Comparison of ENCODE assay signal across 7 cellular contexts in genomic region chr16:66936462-66936861, GRCh38. TPM values are rescaled to one million over a fixed set of nuclear protein-coding genes. Genes with fewer than 3 reads are reported as not detected.
A peak's percentile ranks its signal among the peaks of the same experiment; 100 is the strongest.
DNase-seq lines count a peak whose midpoint lies in the region; ATAC-seq, FAIRE-seq and TF ChIP-seq lines count a peak whose summit lies in the region.
"Had no signal": no experiment of that assay in that cellular context is flagged by ENCODE, and none has a peak within 500 bp of the region (broad histone marks: within the 10 kb centered on the region; RNA-seq: fewer than 3 reads in every experiment).

No MANE protein-coding gene starts in this region.

- no peak for FAIRE-seq in D721Med (lab: Jason Lieb, UNC)

- peaks cover 12% of the 10 kb centered on the region for H3K4me1 Mint-ChIP-seq in GM23338
- H3K4me1 Mint-ChIP-seq in MCF 10A (ENCODE audit: insufficient read depth, unreplicated experiment) = peaks cover 31% of the 10 kb centered on the region
- H3K4me1 Mint-ChIP-seq in naive thymus-derived CD8-positive, alpha-beta T cell = peaks cover 41 to 68% (median 57%) of the 10 kb centered on the region in 4 donors

- H3K27me3 ChIP-seq in GM23338 (ENCODE audit: insufficient read depth) = peaks cover 27% of the 10 kb centered on the region

- CTCF ChIA-PET in MCF 10A (lab: Yijun Ruan, JAX) = interaction anchor here (0.7 to 1.9 kb wide), 6 partner anchors 9 to 596 kb away, joined by 3 to 10 read pairs (median 4); no protein-coding TSS in a partner anchor

- POLR2A ChIA-PET in MCF 10A (lab: Yijun Ruan, JAX) = interaction anchor here (0.8 to 1.6 kb wide), 10 partner anchors 9 to 271 kb away, joined by 3 to 8 read pairs (median 4); partner anchors contain the start of gene PDP2
- POLR2A ChIA-PET in naive thymus-derived CD8-positive, alpha-beta T cell (lab: Charles Lee) = no interaction called here

- DNase-seq in GM23338 (ENCODE audit: low spot score) (no peak), MCF 10A (ENCODE audit: unreplicated experiment) (no peak), D721Med (ENCODE audit: insufficient read length, low spot score) (no peak), NCI-H69 (lab: John Stamatoyannopoulos, UW) (no peak)
- no peak for DNase-seq in naive thymus-derived CD8-positive, alpha-beta T cell
- DNase-seq in activated effector memory CD4-positive, alpha-beta T cell treated with anti-CD3 and anti-CD28 coated beads, Interleukin-2, amount 50 U/mL, for 16 hours = no peak

- H3K9me3 Mint-ChIP-seq in GM23338 (no peaks in the 10 kb centered on the region), MCF 10A (ENCODE audit: unreplicated experiment) (no peaks in the 10 kb centered on the region)
- H3K9me3 Mint-ChIP-seq in naive thymus-derived CD8-positive, alpha-beta T cell = no peaks in the 10 kb centered on the region

- H3K4me1 ChIP-seq in GM23338 (ENCODE audit: insufficient read depth) = peaks cover 8% of the 10 kb centered on the region

- no peak overlapping the region for H2AFZ ChIP-seq in GM23338

- BruUV-seq in MCF 10A (replicated peaks; lab: Mats Ljungman, UMichigan) = no TSS peak

- H3F3A ChIP-seq in GM23338 (replicated peaks; ENCODE audit: low read depth) = 0 out of 2 replicates have a peak, but pooled peaks cover 6% of the 10 kb centered on the region

- no peak overlapping the region for H3K27ac Mint-ChIP-seq in GM23338
- H3K27ac Mint-ChIP-seq in MCF 10A (ENCODE audit: low read depth, unreplicated experiment) = peak overlapping the region; percentile 94
- peak overlapping the region in 9 of 10 donors; percentile 16 to 99 (median 76) for H3K27ac Mint-ChIP-seq in naive thymus-derived CD8-positive, alpha-beta T cell

- intact Hi-C loops in MCF 10A (cut with micrococcal nuclease) = no loop called here

- TF ChIP-seq CTCF in GM23338 (conservative IDR thresholded peaks at IDR 0.05; ENCODE audit: low read depth in 2 of 2) (no peak), MCF 10A (IDR thresholded peaks at IDR 0.05; ENCODE audit: unreplicated experiment) (no peak), D721Med (IDR thresholded peaks at IDR 0.05; ENCODE audit: insufficient read depth, missing control alignments) (no peak)

- no peaks in the 10 kb centered on the region for H3K9me2 ChIP-seq in GM23338 (ENCODE audit: insufficient read depth)

- H3K4me3 Mint-ChIP-seq in GM23338 (peak overlapping the region; percentile 28; the same call in 1 of the 3 replicates), MCF 10A (ENCODE audit: unreplicated experiment) (peak overlapping the region; percentile 97)
- H3K4me3 Mint-ChIP-seq in naive thymus-derived CD8-positive, alpha-beta T cell = peak overlapping the region; percentile 38 to 100 (median 98)

- peaks cover 10% of the 10 kb centered on the region for H4K20me1 ChIP-seq in GM23338 (replicated peaks; ENCODE audit: insufficient read depth)

- no peak overlapping the region for H3K27ac ChIP-seq in GM23338 (ENCODE audit: low read depth)

- H3K36me3 Mint-ChIP-seq in GM23338 (ENCODE audit: low read depth) (peaks cover 9% of the 10 kb centered on the region; the same call in 1 of the 3 replicates), MCF 10A (ENCODE audit: insufficient read depth, unreplicated experiment) (peaks cover 38% of the 10 kb centered on the region)
- peaks cover 0 to 58% (median 5%) of the 10 kb centered on the region in 3 donors for H3K36me3 Mint-ChIP-seq in naive thymus-derived CD8-positive, alpha-beta T cell

- no peaks in the 10 kb centered on the region for H3K36me3 ChIP-seq in GM23338 (ENCODE audit: insufficient read depth)

- H3K4me3 ChIP-seq in GM23338 = no peak overlapping the region

- H3K4me2 ChIP-seq in GM23338 = no peak overlapping the region

- no peak for ATAC-seq in GM23338
- ATAC-seq in naive thymus-derived CD8-positive, alpha-beta T cell = no peak
- ATAC-seq: HCT116 had no signal

- H3K27me3 Mint-ChIP-seq in GM23338 (ENCODE audit: insufficient read depth, low read depth, poor library complexity) = peaks cover 34% of the 10 kb centered on the region
- H3K27me3 Mint-ChIP-seq in MCF 10A (ENCODE audit: insufficient read depth, unreplicated experiment) = no peaks in the 10 kb centered on the region
- no peaks in the 10 kb centered on the region for H3K27me3 Mint-ChIP-seq in naive thymus-derived CD8-positive, alpha-beta T cell

- peaks cover 3% of the 10 kb centered on the region; the same call in 1 of the 2 replicates for H3K79me2 ChIP-seq in GM23338 (replicated peaks; ENCODE audit: insufficient read depth)

TF ChIP-seq in GM23338, 12 proteins besides CTCF, POLR2A, EP300 and RAD21 (continues in another document):
- TF ChIP-seq, protein P1, sequence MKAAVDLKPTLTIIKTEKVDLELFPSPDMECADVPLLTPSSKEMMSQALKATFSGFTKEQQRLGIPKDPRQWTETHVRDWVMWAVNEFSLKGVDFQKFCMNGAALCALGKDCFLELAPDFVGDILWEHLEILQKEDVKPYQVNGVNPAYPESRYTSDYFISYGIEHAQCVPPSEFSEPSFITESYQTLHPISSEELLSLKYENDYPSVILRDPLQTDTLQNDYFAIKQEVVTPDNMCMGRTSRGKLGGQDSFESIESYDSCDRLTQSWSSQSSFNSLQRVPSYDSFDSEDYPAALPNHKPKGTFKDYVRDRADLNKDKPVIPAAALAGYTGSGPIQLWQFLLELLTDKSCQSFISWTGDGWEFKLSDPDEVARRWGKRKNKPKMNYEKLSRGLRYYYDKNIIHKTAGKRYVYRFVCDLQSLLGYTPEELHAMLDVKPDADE (IDR thresholded peaks at IDR 0.05) = no peak
- TF ChIP-seq JUNB (IDR thresholded peaks at IDR 0.05; ENCODE audit: unreplicated experiment) (no peak), POLR2AphosphoS5 (IDR thresholded peaks at IDR 0.05; ENCODE audit: low read depth) (no peak), CREB1 (CRISPR knock-in tag; IDR thresholded peaks at IDR 0.05; ENCODE audit: low read depth) (no peak), ZNF114 (CRISPR knock-in tag; IDR thresholded peaks at IDR 0.05) (no peak)

RNA-seq across cellular contexts. Expression of gene CES2, which starts 1.1 kb away (rescaled TPM):
- total RNA-seq in GM23338 (2014; rRNA removed; shearing (Covaris generic)) = 8.2 and 9.3 TPM in 2 replicates
- polyA plus RNA-seq in GM23338 (2016; fragmentation: Nextera tagmentation; extraction: Ambion mirVana) = 4.3 and 5.0 TPM in 2 replicates
- 65.7 and 68.7 TPM in 2 replicates for total RNA-seq in MCF 10A (2022)
- total RNA-seq in naive thymus-derived CD8-positive, alpha-beta T cell = 10 to 100 TPM; 56.7 to 62.7 TPM
- polyA plus RNA-seq in naive thymus-derived CD8-positive, alpha-beta T cell = 10 to 100 TPM; 21.1 to 31.2 (median 31.2) TPM

RNA-seq across cellular contexts. Expression of gene CIAO2B, which starts 2.3 kb away (rescaled TPM):
- total RNA-seq in GM23338 (2014; rRNA removed; shearing (Covaris generic)) = 85.0 and 92.4 TPM in 2 replicates
- polyA plus RNA-seq in GM23338 (2016; fragmentation: Nextera tagmentation; extraction: Ambion mirVana) = 181 and 189 TPM in 2 replicates
- total RNA-seq in MCF 10A (2022) = 133 and 159 TPM in 2 replicates
- total RNA-seq in naive thymus-derived CD8-positive, alpha-beta T cell = 10 to 100 TPM; 57.6 to 64.4 TPM
- 100 to 1,000 TPM in 1 of 3 donors, 10 to 100 TPM in 2; 86.1 to 110 (median 91.3) TPM for polyA plus RNA-seq in naive thymus-derived CD8-positive, alpha-beta T cell

RNA-seq across cellular contexts. Expression of gene RRAD, which starts 11.1 kb away (rescaled TPM):
- not detected in 2 replicates for total RNA-seq in GM23338 (2014; rRNA removed; shearing (Covaris generic))
- 0.18 and 0.52 TPM in 2 replicates for polyA plus RNA-seq in GM23338 (2016; fragmentation: Nextera tagmentation; extraction: Ambion mirVana)
- total RNA-seq in MCF 10A (2022) = 0.29 TPM in 1 of 2 replicates, not detected in the other
- total RNA-seq in naive thymus-derived CD8-positive, alpha-beta T cell = under 1 TPM in 1 of 2 experiments, not detected in 1; 0.55 TPM
- not detected for polyA plus RNA-seq in naive thymus-derived CD8-positive, alpha-beta T cell

RNA-seq across cellular contexts. Expression of gene CDH16, which starts 17.8 kb away (rescaled TPM):
- not detected in 2 replicates for total RNA-seq in GM23338 (2014; rRNA removed; shearing (Covaris generic))
- polyA plus RNA-seq in GM23338 (2016; fragmentation: Nextera tagmentation; extraction: Ambion mirVana) = not detected in 2 replicates
- 0.25 TPM in 1 of 2 replicates, not detected in the other for total RNA-seq in MCF 10A (2022)
- not detected for total RNA-seq in naive thymus-derived CD8-positive, alpha-beta T cell
- not detected for polyA plus RNA-seq in naive thymus-derived CD8-positive, alpha-beta T cell

RNA-seq across cellular contexts. Expression of gene CES3, which starts 24.6 kb away (rescaled TPM):
- 0.66 and 1.0 TPM in 2 replicates for total RNA-seq in GM23338 (2014; rRNA removed; shearing (Covaris generic))
- polyA plus RNA-seq in GM23338 (2016; fragmentation: Nextera tagmentation; extraction: Ambion mirVana) = 0.55 and 0.92 TPM in 2 replicates
- total RNA-seq in MCF 10A (2022) = 0.52 and 0.65 TPM in 2 replicates
- total RNA-seq in naive thymus-derived CD8-positive, alpha-beta T cell = under 1 TPM; 0.10 to 0.16 TPM
- polyA plus RNA-seq in naive thymus-derived CD8-positive, alpha-beta T cell = not detected

Comparison
In these comparisons a context has a peak if more than half of its experiments do, and no peak if none do; other contexts are left out.
1. H3K4me3 Mint-ChIP-seq: peak in every context shown above with its lines; median percentile 98 in naive thymus-derived CD8-positive, alpha-beta T cell; 97 in MCF 10A; 28 in GM23338.